Comparison of ENCODE assay signal across 7 cellular contexts in the genomic region with DNA sequence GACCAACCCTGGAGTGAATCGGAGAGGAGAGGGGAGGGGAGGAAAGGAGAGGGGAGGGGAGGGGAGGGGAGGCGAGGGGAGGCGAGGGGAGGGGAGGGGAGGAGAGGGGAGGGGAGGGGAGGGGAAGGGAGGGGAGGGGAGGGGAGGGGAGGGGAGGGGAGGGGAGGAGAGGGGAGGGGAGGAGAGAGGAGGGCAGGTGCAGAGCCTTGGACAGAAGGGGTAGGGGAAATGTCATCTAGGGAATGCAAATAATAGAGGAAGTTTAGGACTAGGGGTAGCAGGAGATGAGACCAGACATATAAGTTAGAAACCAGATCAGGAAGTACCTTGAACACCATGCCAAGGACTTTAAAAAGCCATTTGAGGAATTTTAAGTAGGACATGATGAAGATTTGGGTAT.
"Had no signal": no experiment of that assay in that cellular context is flagged by ENCODE, and none has a peak within 500 bp of the region (broad histone marks: within the 10 kb centered on the region; RNA-seq: fewer than 3 reads in every experiment).

No MANE protein-coding gene starts in this region.

- DNase-seq: H9, HCEC 1CT had no signal

- H3K36me3 Mint-ChIP-seq: IgD-negative memory B cell had no signal

- H3K4me3 Mint-ChIP-seq: GM23338, H9 had no signal

- ATAC-seq: GM23338 had no signal

- H2AFZ ChIP-seq: GM23338 had no signal

- H3K4me3 ChIP-seq: GM23338 had no signal

- H3K4me2 ChIP-seq: GM23338 had no signal

- H3K27ac Mint-ChIP-seq: GM23338, H9, IgD-negative memory B cell had no signal

- FAIRE-seq: H1, H54, HTR-8/SVneo had no signal
